23 cellular contexts compared by ENCODE assay signal in the genomic region with DNA sequence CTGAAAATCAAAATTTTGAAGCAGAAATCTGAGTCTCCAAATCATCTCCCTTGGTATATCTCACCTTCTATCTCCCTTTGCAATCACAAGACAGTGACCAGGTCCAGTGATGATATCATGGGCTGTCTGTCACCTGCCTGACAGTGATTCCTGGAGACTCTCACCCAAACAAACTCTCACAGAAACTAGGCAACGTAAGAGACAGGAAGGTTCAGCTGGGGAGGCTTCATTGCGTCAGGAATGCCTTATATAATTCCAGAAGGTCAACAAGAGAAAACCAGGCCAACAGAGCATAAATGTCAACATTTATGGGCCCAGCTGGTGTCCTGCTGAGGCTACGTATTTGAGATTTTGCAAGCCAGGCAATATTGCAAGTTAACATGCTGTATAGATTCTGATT.
DNase-seq lines count a peak whose midpoint lies in the region; ATAC-seq, FAIRE-seq and TF ChIP-seq lines count a peak whose summit lies in the region.
"Had no signal": no experiment of that assay in that cellular context is flagged by ENCODE, and none has a peak within 500 bp of the region (broad histone marks: within the 10 kb centered on the region; RNA-seq: fewer than 3 reads in every experiment).

No MANE protein-coding gene starts in this region.

- no peaks in the 10 kb centered on the region for H3K27me3 Mint-ChIP-seq in glutamatergic neuron (ENCODE audit: unreplicated experiment)

- H3K9me3 ChIP-seq in adipocyte (ENCODE audit: control insufficient read depth, low read length): no peaks in the 10 kb centered on the region
- H3K9me3 ChIP-seq: BLaER1 had no signal

- H2BK5ac ChIP-seq in mesendoderm (ENCODE audit: low read length): no peak overlapping the region

- no peak overlapping the region for H3K4ac ChIP-seq in mesendoderm (ENCODE audit: low read depth, low read length)

- H2BK120ac ChIP-seq in mesendoderm (ENCODE audit: low read depth, low read length): no peak overlapping the region

- FAIRE-seq in islet of Langerhans (lab: Jason Lieb, UNC): peak; percentile 41
- FAIRE-seq: GM19239, H54, K562 had no signal

- no peak overlapping the region for H3K23ac ChIP-seq in mesendoderm (ENCODE audit: low read length)

- peak overlapping the region; percentile 49 for H3K9ac ChIP-seq in adipocyte (ENCODE audit: low read length)
- H3K9ac ChIP-seq in mesendoderm (ENCODE audit: low read length): no peak overlapping the region
- H3K9ac ChIP-seq: BLaER1, GM23248 had no signal

- peak overlapping the region; percentile 36 for H2BK15ac ChIP-seq in mesendoderm (replicated peaks; ENCODE audit: low read depth)

- no peaks in the 10 kb centered on the region for H3K36me3 Mint-ChIP-seq in glutamatergic neuron (ENCODE audit: unreplicated experiment)
- H3K36me3 Mint-ChIP-seq: CD14-positive monocyte; CD8-positive, alpha-beta T cell had no signal

- WGBS in mesendoderm (ENCODE audit: extremely low coverage, insufficient coverage, low lambda C conversion rate): no CpG with 5 or more reads among the region's 3 CpGs

- no peak for ATAC-seq in GM21515 (IDR thresholded peaks at IDR 0.05; ENCODE audit: unreplicated experiment)
- ATAC-seq: CD8-positive, alpha-beta T cell; K562 had no signal

- no peak overlapping the region for H3K27ac Mint-ChIP-seq in glutamatergic neuron (ENCODE audit: unreplicated experiment)
- H3K27ac Mint-ChIP-seq: CD14-positive monocyte; CD8-positive, alpha-beta T cell had no signal

- no peak overlapping the region for H4K5ac ChIP-seq in mesendoderm (ENCODE audit: low read length)

- H3K36me3 ChIP-seq in adipocyte (ENCODE audit: control insufficient read depth, insufficient read depth, low read length, severe bottlenecking) (no peaks in the 10 kb centered on the region), mesendoderm (ENCODE audit: control insufficient read depth, insufficient read depth, low read length) (no peaks in the 10 kb centered on the region)
- H3K36me3 ChIP-seq: BLaER1 had no signal

- no peak overlapping the region for H3K27ac ChIP-seq in mesendoderm (ENCODE audit: low read depth, low read length)
- H3K27ac ChIP-seq: BLaER1, GM23248, HL-60 had no signal

- H3K4me1 ChIP-seq in adipocyte (ENCODE audit: control insufficient read depth, insufficient read depth, low read length) (peaks cover 11% of the 10 kb centered on the region), mesendoderm (ENCODE audit: control insufficient read depth, low read depth, low read length) (no peaks in the 10 kb centered on the region)
- H3K4me1 ChIP-seq: BLaER1 had no signal

- DNase-seq in DMS53 (lab: John Stamatoyannopoulos, UW): peak; percentile 83
- no peak for DNase-seq in adipocyte (ENCODE audit: low read depth)
- DNase-seq in mesendoderm: peak; percentile 85
- DNase-seq in NCI-H2196 (lab: John Stamatoyannopoulos, UW; ENCODE audit: unreplicated experiment): no peak
- DNase-seq in DMS114 treated with DMSO at 0.1 percent for 48 hours (lab: John Stamatoyannopoulos, UW; ENCODE audit: unreplicated experiment): no peak
- DNase-seq in glutamatergic neuron: no peak
- DNase-seq: 8988T; CD8-positive, alpha-beta T cell; COR-L47; DMS 273 treated with DMSO at 0.1 percent for 48 hours; DMS79 treated with DMSO at 0.1 percent for 48 hours; GF-D8; GM23248; HCEC 1CT; IMR-90 had no signal

- H3K27me3 ChIP-seq in adipocyte (replicated peaks; ENCODE audit: control insufficient read depth, insufficient read depth, low read length) (no peaks in the 10 kb centered on the region), mesendoderm (ENCODE audit: insufficient read depth, low read length, poor library complexity) (no peaks in the 10 kb centered on the region)
- H3K27me3 ChIP-seq: BLaER1 had no signal

- no peaks in the 10 kb centered on the region for H3K79me2 ChIP-seq in mesendoderm (ENCODE audit: control insufficient read depth, insufficient read depth, low read length)

- H3K4me1 Mint-ChIP-seq in glutamatergic neuron (ENCODE audit: low read depth, unreplicated experiment): no peaks in the 10 kb centered on the region
- H3K4me1 Mint-ChIP-seq: CD14-positive monocyte had no signal

- H2AK5ac ChIP-seq in mesendoderm (ENCODE audit: low read length): no peak overlapping the region

- H3K4me3 ChIP-seq in adipocyte (ENCODE audit: low read length) (no peak overlapping the region), mesendoderm (ENCODE audit: low read length) (no peak overlapping the region)
- H3K4me3 ChIP-seq: BLaER1, GM23248, K562 had no signal

- no peak overlapping the region for H3K4me2 ChIP-seq in mesendoderm (ENCODE audit: low read length)
- H3K4me2 ChIP-seq: BLaER1 had no signal

- no peak overlapping the region for H4K8ac ChIP-seq in mesendoderm (ENCODE audit: low read depth, low read length)

- H3K56ac ChIP-seq in mesendoderm (ENCODE audit: low read length): no peak overlapping the region

- no peak overlapping the region for H3K18ac ChIP-seq in mesendoderm (ENCODE audit: low read length)

- no peak overlapping the region for H3K4me3 Mint-ChIP-seq in glutamatergic neuron (ENCODE audit: unreplicated experiment)
- H3K4me3 Mint-ChIP-seq: CD14-positive monocyte; CD8-positive, alpha-beta T cell had no signal

- no peaks in the 10 kb centered on the region for H3K79me1 ChIP-seq in mesendoderm (ENCODE audit: low read length)

- TF ChIP-seq CTCF in glutamatergic neuron (IDR thresholded peaks at IDR 0.05; ENCODE audit: partially characterized antibody, unreplicated experiment): no peak

- H3K9me3 Mint-ChIP-seq in glutamatergic neuron (ENCODE audit: unreplicated experiment): no peaks in the 10 kb centered on the region
- H3K9me3 Mint-ChIP-seq: CD8-positive, alpha-beta T cell had no signal

Comparison
In these comparisons a context has a peak if more than half of its experiments do, and no peak if none do; other contexts are left out.
1. DNase-seq: peak in DMS53 (single experiment) and mesendoderm (single experiment); none in adipocyte (single experiment), NCI-H2196 (single experiment), DMS114 treated with DMSO at 0.1 percent for 48 hours (single experiment) and glutamatergic neuron (single experiment).